26 cellular contexts compared by ENCODE assay signal in the genomic region with DNA sequence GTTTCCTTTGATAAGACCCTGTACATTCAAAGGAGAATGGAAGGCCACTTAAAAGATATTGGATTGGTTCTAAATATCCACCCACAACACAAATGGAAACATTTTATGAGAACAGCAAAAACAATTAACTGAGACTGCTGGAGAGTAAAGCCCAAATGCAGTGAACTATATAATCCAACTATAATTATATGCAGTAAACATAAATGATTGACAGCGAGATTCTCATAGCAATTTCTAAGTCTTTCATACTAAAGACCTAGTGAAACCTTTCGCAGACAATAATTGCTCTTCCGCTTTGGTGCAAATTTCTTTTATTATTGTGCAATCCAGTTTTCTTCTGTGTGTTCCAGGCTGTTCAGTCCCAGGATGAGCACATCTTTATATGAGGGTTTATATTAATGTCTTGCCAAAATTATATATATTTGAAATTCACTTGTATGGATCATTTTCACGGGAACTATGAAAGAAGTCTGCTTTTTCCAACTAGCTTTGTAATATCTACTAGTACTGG.
"Had no signal": no experiment of that assay in that cellular context is flagged by ENCODE, and none has a peak within 500 bp of the region (broad histone marks: within the 10 kb centered on the region; RNA-seq: fewer than 3 reads in every experiment).

No MANE protein-coding gene starts in this region.

- H3K36me3 ChIP-seq: ascending aorta, breast epithelium, cardiac muscle cell, colonic mucosa had no signal

- DNase-seq: activated CD4-positive, alpha-beta memory T cell treated with anti-CD3 and anti-CD28 coated beads, Interleukin-2, amount 10 ng/mL, durations not matched to agents 7 days and 5 days; activated CD4-positive, alpha-beta T cell treated with anti-CD3 and anti-CD28 coated beads for 1 hour; activated CD4-positive, alpha-beta T cell treated with anti-CD3 and anti-CD28 coated beads for 4 hours; activated CD4-positive, alpha-beta T cell treated with anti-CD3 and anti-CD28 coated beads, Interleukin-2, amount 10 ng/mL, durations not matched to agents 7 days and 5 days; activated CD4-positive, alpha-beta T cell treated with anti-CD3 and anti-CD28 coated beads, Interleukin-2, amount 50 U/mL, for 4 hours; activated CD8-positive, alpha-beta memory T cell treated with anti-CD3 and anti-CD28 coated beads, Interleukin-2, amount 50 U/mL, for 48 hours; activated gamma-delta T cell; activated naive CD4-positive, alpha-beta T cell; activated naive CD4-positive, alpha-beta T cell treated with anti-CD3 and anti-CD28 coated beads, Interleukin-2, amount 10 ng/mL, durations not matched to agents 7 days and 5 days; activated naive CD8-positive, alpha-beta T cell treated with anti-CD3 and anti-CD28 coated beads, Interleukin-2, amount 10 ng/mL, durations not matched to agents 7 days and 5 days; activated T-cell treated with anti-CD3 and anti-CD28 coated beads for 4 hours; activated T-cell treated with anti-CD3 and anti-CD28 coated beads, Interleukin-2, amount 50 U/mL, for 24 hours; activated T-cell treated with anti-CD3 and anti-CD28 coated beads, Interleukin-2, amount 50 U/mL, for 72 hours; central memory CD4-positive, alpha-beta T cell; cerebellar nuclear complex; colonic mucosa; effector memory CD4-positive, alpha-beta T cell; endodermal cell; foreskin fibroblast; head of caudate nucleus; T-helper 2 cell had no signal

- H3K9me3 ChIP-seq: ascending aorta, colonic mucosa had no signal

- ATAC-seq: activated naive CD4-positive, alpha-beta T cell treated with anti-CD3 and anti-CD28 coated beads, Interleukin-2, amount 50 U/mL, for 72 hours; activated T-cell treated with anti-CD3 and anti-CD28 coated beads, Interleukin-2, amount 50 U/mL, for 72 hours; esophagus mucosa had no signal

- H3K27ac ChIP-seq: ascending aorta, breast epithelium, cardiac muscle cell, colonic mucosa had no signal

- H3K27me3 ChIP-seq: ascending aorta, breast epithelium, cardiac muscle cell, colonic mucosa had no signal

- H3K4me1 ChIP-seq: ascending aorta, breast epithelium, colonic mucosa had no signal

- H3K4me3 ChIP-seq: ascending aorta, breast epithelium, cardiac muscle cell, colonic mucosa had no signal
